Comparison of ENCODE assay signal across 21 cellular contexts in genomic region chr22:24333301-24333700, GRCh38.
DNase-seq lines count a peak whose midpoint lies in the region; ATAC-seq and TF ChIP-seq lines count a peak whose summit lies in the region.
"Had no signal": no experiment of that assay in that cellular context is flagged by ENCODE, and none has a peak within 500 bp of the region (broad histone marks: within the 10 kb centered on the region; RNA-seq: fewer than 3 reads in every experiment).

No MANE protein-coding gene starts in this region.

- H3K9ac ChIP-seq in endodermal cell (ENCODE audit: extremely low read depth, low read length, poor library complexity, severe bottlenecking) = no peak overlapping the region
- H3K9ac ChIP-seq: parathyroid adenoma had no signal

- H3K9me3 ChIP-seq in endodermal cell (ENCODE audit: control insufficient read depth, low read length) = no peaks in the 10 kb centered on the region
- H3K9me3 ChIP-seq: upper lobe of right lung had no signal

- H3K27ac ChIP-seq in endodermal cell (ENCODE audit: low read depth, low read length) (no peak overlapping the region), coronary artery (no peak overlapping the region)
- H3K27ac ChIP-seq: parathyroid adenoma, upper lobe of right lung had no signal

- H3K4me3 ChIP-seq in AG09309 (ENCODE audit: control insufficient read depth, low read depth, low read length) (no peak overlapping the region), endodermal cell (ENCODE audit: low read length) (no peak overlapping the region), coronary artery (no peak overlapping the region)
- H3K4me3 ChIP-seq: upper lobe of right lung had no signal

- H3K4me1 ChIP-seq in endodermal cell (ENCODE audit: control insufficient read depth, insufficient read depth, low read length) = no peaks in the 10 kb centered on the region
- H3K4me1 ChIP-seq: parathyroid adenoma had no signal

- peaks cover 7% of the 10 kb centered on the region for H3K4me1 Mint-ChIP-seq in endodermal cell

- no peak overlapping the region for H3K27ac Mint-ChIP-seq in endodermal cell
- H3K27ac Mint-ChIP-seq: activated CD4-positive, alpha-beta memory T cell treated with anti-CD3 and anti-CD28 coated beads, Interleukin-2, amount 10 ng/mL, durations not matched to agents 7 days and 5 days; activated T-helper 1 cell treated with anti-CD3 and anti-CD28 coated beads, Interleukin-12 subunit alpha, Interleukin-12 subunit beta, Interleukin-2, Interleukin-4 antibody, amounts not matched to agents 30 ng/mL and 10 ng/mL and 1 ng/mL, durations not matched to agents 14 hours and 24 hours and 36 hours had no signal

- no peak overlapping the region for H3K4me3 Mint-ChIP-seq in endodermal cell
- H3K4me3 Mint-ChIP-seq: activated CD4-positive, alpha-beta memory T cell treated with anti-CD3 and anti-CD28 coated beads, Interleukin-2, amount 10 ng/mL, durations not matched to agents 7 days and 5 days; activated T-helper 1 cell treated with anti-CD3 and anti-CD28 coated beads, Interleukin-12 subunit alpha, Interleukin-12 subunit beta, Interleukin-2, Interleukin-4 antibody, amounts not matched to agents 30 ng/mL and 10 ng/mL and 1 ng/mL, durations not matched to agents 14 hours and 24 hours and 36 hours had no signal

- no peaks in the 10 kb centered on the region for H3K27me3 ChIP-seq in endodermal cell (ENCODE audit: control insufficient read depth, insufficient read depth, low read length, poor library complexity, severe bottlenecking)
- H3K27me3 ChIP-seq: upper lobe of right lung had no signal

- TF ChIP-seq CTCF in AG09309 (IDR thresholded peaks at IDR 0.05; ENCODE audit: control insufficient read depth, insufficient read depth, low read depth, low read length, missing control alignments) (no peak), endodermal cell (conservative IDR thresholded peaks at IDR 0.05) (no peak), coronary artery (IDR thresholded peaks at IDR 0.05) (no peak)

- ATAC-seq in HG03039 (IDR thresholded peaks at IDR 0.05; ENCODE audit: unreplicated experiment) = no peak
- ATAC-seq: esophagus mucosa; left lobe of liver; stimulated activated naive CD8-positive, alpha-beta T cell treated with anti-CD3 and anti-CD28 coated beads, Interleukin-15, Interleukin-2, amounts not matched to agents 100 U/mL and 50 U/mL, for 24 hours; upper lobe of right lung had no signal

- peaks cover 42% of the 10 kb centered on the region for H3K36me3 Mint-ChIP-seq in endodermal cell (ENCODE audit: low read depth)

- 100% methylated on average over 2 of the region's 2 CpGs; no CpG with 5 or more reads in 1 of the 2 experiments for WGBS in endodermal cell (ENCODE audit: insufficient coverage in 1 of 2, insufficient read length in 1 of 2), 2 experiments

- no peaks in the 10 kb centered on the region for H3K9me3 Mint-ChIP-seq in endodermal cell
- H3K9me3 Mint-ChIP-seq: activated CD4-positive, alpha-beta memory T cell treated with anti-CD3 and anti-CD28 coated beads, Interleukin-2, amount 10 ng/mL, durations not matched to agents 7 days and 5 days; activated T-helper 1 cell treated with anti-CD3 and anti-CD28 coated beads, Interleukin-12 subunit alpha, Interleukin-12 subunit beta, Interleukin-2, Interleukin-4 antibody, amounts not matched to agents 30 ng/mL and 10 ng/mL and 1 ng/mL, durations not matched to agents 14 hours and 24 hours and 36 hours had no signal

- DNase-seq in AG09309 (ENCODE audit: low read depth) (peak; percentile 37), HS-5 (ENCODE audit: low read depth) (peak; percentile 87), astrocyte of the hippocampus (ENCODE audit: low read depth, low spot score) (peak; percentile 48), hepatic stellate cell (ENCODE audit: low spot score) (peak; percentile 45), hypothalamus (lab: John Stamatoyannopoulos, UW) (no peak), endodermal cell (no peak), coronary artery (ENCODE audit: low spot score) (no peak)
- DNase-seq: activated CD4-positive, alpha-beta memory T cell treated with anti-CD3 and anti-CD28 coated beads, Interleukin-2, amount 10 ng/mL, durations not matched to agents 7 days and 5 days; AML-193; Calu3; cortex of kidney; NCI-H187 treated with DMSO at 0.1 percent for 48 hours; NCI-H510A; stimulated activated CD4-positive, alpha-beta T cell treated with anti-CD3 and anti-CD28 coated beads, Interleukin-12 subunit alpha, Interleukin-12 subunit beta, amount 100 ng/mL, for 4 hours; stimulated activated naive CD8-positive, alpha-beta T cell treated with anti-CD3 and anti-CD28 coated beads, Interleukin-15, Interleukin-2, amounts not matched to agents 100 U/mL and 50 U/mL, for 24 hours; upper lobe of right lung had no signal

- H3K36me3 ChIP-seq in endodermal cell (ENCODE audit: control insufficient read depth, insufficient read depth, low read length) = peaks cover 74% of the 10 kb centered on the region

- H3K27me3 Mint-ChIP-seq in endodermal cell (ENCODE audit: insufficient read depth) = no peaks in the 10 kb centered on the region
- H3K27me3 Mint-ChIP-seq: activated CD4-positive, alpha-beta memory T cell treated with anti-CD3 and anti-CD28 coated beads, Interleukin-2, amount 10 ng/mL, durations not matched to agents 7 days and 5 days had no signal

Comparison
In these comparisons a context has a peak if more than half of its experiments do, and no peak if none do; other contexts are left out.
1. DNase-seq: peak in AG09309 (single experiment), HS-5 (single experiment), astrocyte of the hippocampus (single experiment) and hepatic stellate cell (single experiment); none in hypothalamus (0 of 51), endodermal cell (single experiment) and coronary artery (single experiment).